ENCODE assay signal across 8 cellular contexts in the genomic region with DNA sequence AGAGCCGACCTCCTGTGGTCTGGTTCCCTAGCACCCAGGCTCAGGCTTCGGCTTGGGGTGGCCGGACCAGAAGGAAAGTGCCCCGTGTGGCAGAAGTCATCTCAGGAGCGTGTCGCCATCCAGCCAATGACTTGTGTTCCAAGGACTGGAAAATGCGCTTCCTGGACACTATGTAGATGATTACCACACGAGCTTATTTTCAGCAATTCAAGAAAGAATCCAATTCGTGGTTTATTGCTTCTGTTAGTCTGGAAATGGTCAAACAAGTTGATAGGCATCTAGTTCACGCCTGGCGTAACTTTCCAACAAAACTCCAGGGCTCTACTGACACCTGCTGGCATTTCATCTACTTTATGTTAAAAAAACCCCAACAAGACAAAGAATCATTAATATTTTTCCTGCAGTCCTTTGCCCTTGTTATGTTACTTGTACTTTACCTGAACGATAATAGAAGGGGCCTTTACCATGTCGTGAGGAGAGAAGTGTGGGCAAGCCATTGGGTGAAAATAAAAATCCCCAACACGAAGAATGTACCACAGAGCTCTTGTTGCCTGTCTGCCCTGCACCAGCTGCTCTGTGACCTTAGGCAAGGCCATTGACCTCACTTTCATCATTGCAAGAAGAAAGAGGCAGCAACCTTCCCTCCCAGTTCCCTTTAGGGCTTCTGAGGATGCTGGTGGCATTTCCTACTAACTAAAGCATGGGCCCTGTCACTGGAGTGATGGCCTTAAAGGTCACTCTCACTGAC.
DNase-seq lines count a peak whose midpoint lies in the region; ATAC-seq and TF ChIP-seq lines count a peak whose summit lies in the region.

No MANE protein-coding gene starts in this region.

- ATAC-seq in GM21723 (IDR thresholded peaks at IDR 0.05; ENCODE audit: unreplicated experiment) (no peak), GM21528 (IDR thresholded peaks at IDR 0.05; ENCODE audit: low FRiP score, unreplicated experiment) (no peak), GM21381 (IDR thresholded peaks at IDR 0.05; ENCODE audit: unreplicated experiment) (no peak)

- TF ChIP-seq CTCF in coronary artery (IDR thresholded peaks at IDR 0.05): peak; percentile 15

- H3K4me3 ChIP-seq in coronary artery: peak overlapping the region; percentile 19

- peak overlapping the region in 1 of 2 donors; percentile 9 for H3K27ac ChIP-seq in coronary artery

- peak; percentile 2 for DNase-seq in stimulated activated CD4-positive, alpha-beta T cell treated with anti-CD3 and anti-CD28 coated beads, Interleukin-15, amount 100 ng/mL, for 24 hours
- DNase-seq in stimulated activated CD4-positive, alpha-beta T cell treated with anti-CD3 and anti-CD28 coated beads, Interleukin-4, amount 100 ng/mL, for 1 hour: no peak
- DNase-seq in NCI-H524 treated with DMSO at 0.1 percent for 48 hours (lab: John Stamatoyannopoulos, UW) (peak; percentile 30), coronary artery (ENCODE audit: low spot score) (no peak), lung microvascular endothelial cell (ENCODE audit: low read depth in 2 of 2) (peak; percentile 62 to 86)

Comparison
In these comparisons a context has a peak if more than half of its experiments do, and no peak if none do; other contexts are left out.
1. DNase-seq: peak in stimulated activated CD4-positive, alpha-beta T cell treated with anti-CD3 and anti-CD28 coated beads, Interleukin-15, amount 100 ng/mL, for 24 hours (single experiment), NCI-H524 treated with DMSO at 0.1 percent for 48 hours (single experiment) and lung microvascular endothelial cell (2 of 2); none in stimulated activated CD4-positive, alpha-beta T cell treated with anti-CD3 and anti-CD28 coated beads, Interleukin-4, amount 100 ng/mL, for 1 hour (single experiment) and coronary artery (single experiment).